Comparison of ENCODE assay signal across 9 cellular contexts in the genomic region with DNA sequence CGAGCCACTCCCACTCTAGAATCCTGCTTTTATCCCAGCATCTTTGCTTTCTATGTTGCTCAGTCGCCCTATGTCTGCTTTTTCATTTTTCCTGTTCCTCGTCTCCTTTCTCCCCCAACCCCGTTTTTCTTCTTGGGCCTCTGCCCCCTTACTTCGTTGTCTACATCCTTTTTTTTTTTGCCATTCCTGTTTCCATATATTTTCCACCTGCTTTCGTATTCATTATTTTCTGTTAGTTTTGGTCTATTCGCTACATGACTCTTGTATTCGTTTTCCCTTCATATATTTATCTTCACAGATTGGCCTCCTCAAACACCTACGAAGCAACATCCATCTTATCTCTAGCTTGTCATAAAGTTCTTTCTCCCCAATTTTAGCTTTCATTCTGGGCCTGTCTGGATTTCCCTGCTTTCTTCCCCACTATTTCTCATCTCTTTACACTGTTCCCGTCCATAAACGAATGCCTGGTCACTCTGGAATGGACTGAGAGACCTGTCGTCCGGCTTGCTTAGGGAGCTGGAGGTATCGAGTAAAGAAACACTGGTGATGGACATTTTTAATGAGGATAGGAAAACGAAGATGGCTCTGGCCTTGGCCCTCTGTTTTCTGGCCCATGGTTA. TPM values are rescaled to one million over a fixed set of nuclear protein-coding genes. Genes with fewer than 3 reads are reported as not detected.
DNase-seq lines count a peak whose midpoint lies in the region; ATAC-seq, FAIRE-seq and TF ChIP-seq lines count a peak whose summit lies in the region.
"Had no signal": no experiment of that assay in that cellular context is flagged by ENCODE, and none has a peak within 500 bp of the region (broad histone marks: within the 10 kb centered on the region; RNA-seq: fewer than 3 reads in every experiment).

No MANE protein-coding gene starts in this region.

- H3K4me1 ChIP-seq in iPS DF 6.9 (ENCODE audit: control insufficient read depth, insufficient read depth, low read length): no peaks in the 10 kb centered on the region
- no peaks in the 10 kb centered on the region for H3K4me1 ChIP-seq in small intestine (ENCODE audit: control insufficient read depth in 2 of 2, insufficient read depth in 1 of 2, low read depth in 1 of 2, low read length in 1 of 2)

- H3K4me1 Mint-ChIP-seq in HFFc6 (ENCODE audit: low read depth): peaks cover 21% of the 10 kb centered on the region
- peaks cover 49% of the 10 kb centered on the region for H3K4me1 Mint-ChIP-seq in activated CD8-positive, alpha-beta T cell treated with anti-CD3 and anti-CD28 coated beads for 36 hours (ENCODE audit: low read depth)

- intact Hi-C loops in activated CD8-positive, alpha-beta T cell treated with anti-CD3 and anti-CD28 coated beads for 36 hours (cut with micrococcal nuclease): loop anchor here (2.0 kb wide), 1 partner anchor 43 kb away; a partner anchor contains a TSS

- no peak for ATAC-seq in activated CD8-positive, alpha-beta T cell treated with anti-CD3 and anti-CD28 coated beads for 36 hours

- H3K4me3 Mint-ChIP-seq in HFFc6: peak overlapping the region; percentile 97
- H3K4me3 Mint-ChIP-seq in activated CD8-positive, alpha-beta T cell treated with anti-CD3 and anti-CD28 coated beads for 36 hours: peak overlapping the region; percentile 95

- DNase-seq in HFFc6 (no peak), iPS DF 6.9 (ENCODE audit: low read depth, low spot score) (no peak), small intestine (peak; percentile 10), cerebellar cortex (ENCODE audit: low spot score) (no peak), HK-2 (ENCODE audit: unreplicated experiment) (no peak)
- no peak for DNase-seq in activated CD8-positive, alpha-beta T cell treated with anti-CD3 and anti-CD28 coated beads for 36 hours
- no peak for DNase-seq in activated effector memory CD4-positive, alpha-beta T cell treated with Interleukin-2 at 50 U/mL for 16 hours
- no peak for DNase-seq in activated CD4-positive, alpha-beta T cell treated with anti-CD3 and anti-CD28 coated beads, Interleukin-2, amount 50 U/mL, for 1 hour

- H3K27ac Mint-ChIP-seq in HFFc6: peak overlapping the region; percentile 94
- peak overlapping the region; percentile 95 for H3K27ac Mint-ChIP-seq in activated CD8-positive, alpha-beta T cell treated with anti-CD3 and anti-CD28 coated beads for 36 hours

- no peaks in the 10 kb centered on the region for H3K9me3 ChIP-seq in iPS DF 6.9 (ENCODE audit: control insufficient read depth, insufficient read depth, low read length)
- no peaks in the 10 kb centered on the region for H3K9me3 ChIP-seq in small intestine (ENCODE audit: control insufficient read depth, low read depth)

- H3K36me3 ChIP-seq in iPS DF 6.9 (ENCODE audit: control insufficient read depth, insufficient read depth, low read length) (peaks cover 30% of the 10 kb centered on the region), small intestine (ENCODE audit: control insufficient read depth in 2 of 2, insufficient read depth in 2 of 2, low read length in 2 of 2) (peaks cover 7 to 13% of the 10 kb centered on the region in 2 donors)

- POLR2A ChIA-PET in activated CD8-positive, alpha-beta T cell treated with anti-CD3 and anti-CD28 coated beads for 36 hours (lab: Charles Lee): interaction anchor here (1.0 to 11.4 kb wide), 15 partner anchors 9 to 238 kb away, joined by 3 to 235 read pairs (median 5); a partner anchor contains a TSS

- no peak overlapping the region for H3K27ac ChIP-seq in iPS DF 6.9 (ENCODE audit: low read length)
- H3K27ac ChIP-seq in small intestine (ENCODE audit: low read depth in 1 of 2, low read length in 1 of 2): peak overlapping the region; percentile 86 to 95

- no peak for TF ChIP-seq CTCF in HFFc6 (IDR thresholded peaks at IDR 0.05)
- no peak for TF ChIP-seq CTCF in activated CD8-positive, alpha-beta T cell treated with anti-CD3 and anti-CD28 coated beads for 36 hours (IDR thresholded peaks at IDR 0.05)

- H3K4me3 ChIP-seq in iPS DF 6.9 (ENCODE audit: low read length) (peak overlapping the region; percentile 95), small intestine (ENCODE audit: low read depth in 1 of 2, low read length in 2 of 2) (peak overlapping the region; percentile 68 to 81)

- H3K27me3 ChIP-seq in iPS DF 6.9 (ENCODE audit: control insufficient read depth, insufficient read depth, low read length) (no peaks in the 10 kb centered on the region), small intestine (ENCODE audit: control insufficient read depth in 2 of 2, insufficient read depth in 2 of 2, low read length in 2 of 2) (no peaks in the 10 kb centered on the region)

- CTCF ChIA-PET in activated CD8-positive, alpha-beta T cell treated with anti-CD3 and anti-CD28 coated beads for 36 hours (lab: Charles Lee): interaction anchor here (0.7 to 2.1 kb wide), 9 partner anchors 13 to 80 kb away, joined by 3 to 6 read pairs (median 4); a partner anchor contains a TSS

- peaks cover 3% of the 10 kb centered on the region; the same call in 1 of the 2 replicates for H3K27me3 Mint-ChIP-seq in HFFc6 (ENCODE audit: insufficient read depth)
- H3K27me3 Mint-ChIP-seq in activated CD8-positive, alpha-beta T cell treated with anti-CD3 and anti-CD28 coated beads for 36 hours: no peaks in the 10 kb centered on the region

- H3K36me3 Mint-ChIP-seq in HFFc6 (ENCODE audit: low read depth): peaks cover 42% of the 10 kb centered on the region
- H3K36me3 Mint-ChIP-seq in activated CD8-positive, alpha-beta T cell treated with anti-CD3 and anti-CD28 coated beads for 36 hours (ENCODE audit: low read depth): peaks cover 77% of the 10 kb centered on the region

- H3K9me3 Mint-ChIP-seq in HFFc6: no peaks in the 10 kb centered on the region
- no peaks in the 10 kb centered on the region for H3K9me3 Mint-ChIP-seq in activated CD8-positive, alpha-beta T cell treated with anti-CD3 and anti-CD28 coated beads for 36 hours

- no CpG with 5 or more reads among the region's 15 CpGs for WGBS in iPS DF 6.9 (ENCODE audit: insufficient coverage, insufficient read length)
- WGBS in small intestine, 3 donors: 5 to 9% (median 7%) methylated on average over 15 of the region's 15 CpGs

- no peak for FAIRE-seq in small intestine (lab: Jason Lieb, UNC)

RNA-seq across cellular contexts. Expression of a gene that starts 0.9 kb away (rescaled TPM):
- total RNA-seq in HFFc6 (2021; fragmentation: NEBNext Ultra II Directional; extraction: Animal tissue kit (Norgen Biotek cat#: 25700)): 100 to 1,000 TPM; 216 to 259 (median 231) TPM
- 100 to 1,000 TPM; 257 to 262 TPM for total RNA-seq in activated CD8-positive, alpha-beta T cell treated with anti-CD3 and anti-CD28 coated beads for 36 hours
- polyA plus RNA-seq in small intestine: 10 to 100 TPM; 54.6 to 81.0 (median 67.8) TPM

RNA-seq across cellular contexts. Expression of a gene that starts 6.4 kb away (rescaled TPM):
- total RNA-seq in HFFc6 (2021; fragmentation: NEBNext Ultra II Directional; extraction: Animal tissue kit (Norgen Biotek cat#: 25700)): not detected
- total RNA-seq in activated CD8-positive, alpha-beta T cell treated with anti-CD3 and anti-CD28 coated beads for 36 hours: 100 to 1,000 TPM; 240 to 253 TPM
- polyA plus RNA-seq in small intestine: 100 to 1,000 TPM in 1 of 3 donors, 10 to 100 TPM in 1, 1 to 10 TPM in 1; 5.6 to 102 (median 42.4) TPM
- total RNA-seq: NCI-H460 had no signal

RNA-seq across cellular contexts. Expression of a gene that starts 28.6 kb away (rescaled TPM):
- total RNA-seq in HFFc6 (2021; fragmentation: NEBNext Ultra II Directional; extraction: Animal tissue kit (Norgen Biotek cat#: 25700)): not detected
- 10 to 100 TPM; 60.1 to 60.3 TPM for total RNA-seq in activated CD8-positive, alpha-beta T cell treated with anti-CD3 and anti-CD28 coated beads for 36 hours
- under 1 TPM in 1 of 3 donors, not detected in 2; 0.33 TPM for polyA plus RNA-seq in small intestine
- total RNA-seq: NCI-H460 had no signal

RNA-seq across cellular contexts. Expression of a gene that starts 31.0 kb away (rescaled TPM):
- 100 to 1,000 TPM; 247 to 273 (median 262) TPM for total RNA-seq in HFFc6 (2021; fragmentation: NEBNext Ultra II Directional; extraction: Animal tissue kit (Norgen Biotek cat#: 25700))
- total RNA-seq in activated CD8-positive, alpha-beta T cell treated with anti-CD3 and anti-CD28 coated beads for 36 hours: 100 to 1,000 TPM; 303 to 318 TPM
- 100 to 1,000 TPM; 193 to 381 (median 342) TPM for polyA plus RNA-seq in small intestine

RNA-seq across cellular contexts. Expression of a gene that starts 34.3 kb away (rescaled TPM):
- total RNA-seq in HFFc6 (2021; fragmentation: NEBNext Ultra II Directional; extraction: Animal tissue kit (Norgen Biotek cat#: 25700)): 1 to 10 TPM; 2.4 to 4.3 (median 2.8) TPM
- total RNA-seq in activated CD8-positive, alpha-beta T cell treated with anti-CD3 and anti-CD28 coated beads for 36 hours: 1 to 10 TPM; 4.4 to 4.9 TPM
- 1 to 10 TPM; 7.2 to 8.9 (median 7.4) TPM for polyA plus RNA-seq in small intestine

Comparison
In these comparisons a context has a peak if more than half of its experiments do, and no peak if none do; other contexts are left out.
1. RNA of a gene that starts 6.4 kb away (total RNA-seq): 240 to 253 TPM in activated CD8-positive, alpha-beta T cell treated with anti-CD3 and anti-CD28 coated beads for 36 hours; not detected in HFFc6; every median in the first group is over 100 times any median in the second.
2. RNA of a gene that starts 28.6 kb away (total RNA-seq): 60.1 to 60.3 TPM in activated CD8-positive, alpha-beta T cell treated with anti-CD3 and anti-CD28 coated beads for 36 hours; not detected in HFFc6; every median in the first group is over 10 times any median in the second.